In the genomic region with DNA sequence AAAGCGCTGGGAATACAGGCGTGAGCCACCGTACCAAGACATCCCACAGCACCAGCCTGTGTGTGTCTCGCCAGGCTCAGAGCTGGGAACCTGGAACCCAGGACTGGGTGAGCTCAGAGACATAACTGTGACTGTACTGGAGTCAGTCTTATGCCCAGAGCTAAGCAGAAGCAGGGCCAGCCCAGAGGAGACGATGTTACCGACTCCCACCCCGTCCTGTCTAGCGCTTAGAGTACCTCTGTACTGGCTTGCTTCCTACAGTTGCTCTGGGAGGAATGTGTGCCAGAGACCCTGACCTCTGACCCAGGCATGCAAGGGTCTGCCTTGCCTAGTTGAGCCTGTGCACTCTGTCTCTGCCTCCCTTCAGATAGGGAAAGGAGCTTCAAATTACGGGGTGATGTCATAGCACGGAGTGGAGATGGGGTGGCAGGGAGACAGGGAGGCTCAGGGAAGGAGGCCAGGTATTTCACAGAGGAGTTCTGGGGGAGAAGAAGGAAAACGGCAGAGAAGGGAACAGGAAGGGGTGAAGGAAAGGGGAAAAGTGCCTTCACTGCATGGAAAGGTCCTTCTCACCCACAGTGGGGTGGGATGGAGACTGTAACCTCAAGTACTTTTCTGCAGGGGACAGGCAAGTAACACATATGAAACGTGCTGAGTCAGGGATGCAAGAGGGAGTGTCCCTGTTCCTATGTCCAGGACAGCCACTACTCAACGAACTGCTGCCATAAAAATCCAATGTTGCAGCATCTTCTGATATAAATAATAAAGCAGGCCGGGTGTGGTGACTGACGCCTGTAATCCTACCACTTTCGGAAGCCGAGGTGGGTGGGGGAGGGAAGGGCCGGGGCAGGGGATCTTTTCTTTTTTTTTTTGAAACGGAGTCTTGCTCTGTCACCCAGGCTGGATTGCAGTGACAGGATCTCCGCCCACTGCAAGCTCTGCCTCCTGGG, we compare ENCODE assay signal across 1 cellular context.
TF ChIP-seq lines count a peak whose summit lies in the region.

No MANE protein-coding gene starts in this region.

TF ChIP-seq in HepG2, 621 proteins besides CTCF, POLR2A, EP300 and RAD21 (continued from another document and continues in another):
- TF ChIP-seq, protein P1, sequence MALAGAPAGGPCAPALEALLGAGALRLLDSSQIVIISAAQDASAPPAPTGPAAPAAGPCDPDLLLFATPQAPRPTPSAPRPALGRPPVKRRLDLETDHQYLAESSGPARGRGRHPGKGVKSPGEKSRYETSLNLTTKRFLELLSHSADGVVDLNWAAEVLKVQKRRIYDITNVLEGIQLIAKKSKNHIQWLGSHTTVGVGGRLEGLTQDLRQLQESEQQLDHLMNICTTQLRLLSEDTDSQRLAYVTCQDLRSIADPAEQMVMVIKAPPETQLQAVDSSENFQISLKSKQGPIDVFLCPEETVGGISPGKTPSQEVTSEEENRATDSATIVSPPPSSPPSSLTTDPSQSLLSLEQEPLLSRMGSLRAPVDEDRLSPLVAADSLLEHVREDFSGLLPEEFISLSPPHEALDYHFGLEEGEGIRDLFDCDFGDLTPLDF (CRISPR knock-in tag; IDR thresholded peaks at IDR 0.05), result no peak
- no peak for TF ChIP-seq ZNF841 (CRISPR knock-in tag; IDR thresholded peaks at IDR 0.05; ENCODE audit: borderline replicate concordance)
- no peak for TF ChIP-seq ZNF333 (CRISPR knock-in tag; IDR thresholded peaks at IDR 0.05; ENCODE audit: borderline replicate concordance)
- TF ChIP-seq SRSF1 (optimal IDR thresholded peaks at IDR 0.05; ENCODE audit: low read depth, low read length), result no peak
- no peak for TF ChIP-seq U2AF2 (IDR thresholded peaks at IDR 0.05; ENCODE audit: low read depth, low read length)
- TF ChIP-seq, protein P2, sequence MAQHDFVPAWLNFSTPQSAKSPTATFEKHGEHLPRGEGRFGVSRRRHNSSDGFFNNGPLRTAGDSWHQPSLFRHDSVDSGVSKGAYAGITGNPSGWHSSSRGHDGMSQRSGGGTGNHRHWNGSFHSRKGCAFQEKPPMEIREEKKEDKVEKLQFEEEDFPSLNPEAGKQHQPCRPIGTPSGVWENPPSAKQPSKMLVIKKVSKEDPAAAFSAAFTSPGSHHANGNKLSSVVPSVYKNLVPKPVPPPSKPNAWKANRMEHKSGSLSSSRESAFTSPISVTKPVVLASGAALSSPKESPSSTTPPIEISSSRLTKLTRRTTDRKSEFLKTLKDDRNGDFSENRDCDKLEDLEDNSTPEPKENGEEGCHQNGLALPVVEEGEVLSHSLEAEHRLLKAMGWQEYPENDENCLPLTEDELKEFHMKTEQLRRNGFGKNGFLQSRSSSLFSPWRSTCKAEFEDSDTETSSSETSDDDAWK (CRISPR knock-in tag; IDR thresholded peaks at IDR 0.05), result no peak
- TF ChIP-seq ZNF674 (CRISPR knock-in tag; IDR thresholded peaks at IDR 0.05; ENCODE audit: low read depth), result 0 out of 2 replicates have a peak, but pooled peaks have one; percentile 62
- TF ChIP-seq ZNF501 (CRISPR knock-in tag; IDR thresholded peaks at IDR 0.05), result 0 out of 2 replicates have a peak, but pooled peaks have one; percentile 44
- TF ChIP-seq, protein P3, sequence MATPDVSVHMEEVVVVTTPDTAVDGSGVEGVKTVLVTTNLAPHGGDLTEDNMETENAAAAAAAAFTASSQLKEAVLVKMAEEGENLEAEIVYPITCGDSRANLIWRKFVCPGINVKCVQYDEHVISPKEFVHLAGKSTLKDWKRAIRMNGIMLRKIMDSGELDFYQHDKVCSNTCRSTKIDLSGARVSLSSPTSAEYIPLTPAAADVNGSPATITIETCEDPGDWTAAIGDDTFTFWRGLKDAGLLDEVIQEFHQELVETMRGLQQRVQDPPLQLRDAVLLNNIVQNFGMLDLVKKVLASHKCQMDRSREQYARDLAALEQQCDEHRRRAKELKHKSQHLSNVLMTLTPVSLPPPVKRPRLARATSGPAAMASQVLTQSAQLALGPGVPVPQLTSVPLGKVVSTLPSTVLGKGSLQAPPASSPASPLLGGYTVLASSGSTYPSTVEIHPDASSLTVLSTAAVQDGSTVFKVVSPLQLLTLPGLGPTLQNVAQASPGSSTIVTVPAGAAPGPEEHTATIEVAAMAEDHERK (CRISPR knock-in tag; IDR thresholded peaks at IDR 0.05; ENCODE audit: low read depth), result no peak
- TF ChIP-seq, protein P4, sequence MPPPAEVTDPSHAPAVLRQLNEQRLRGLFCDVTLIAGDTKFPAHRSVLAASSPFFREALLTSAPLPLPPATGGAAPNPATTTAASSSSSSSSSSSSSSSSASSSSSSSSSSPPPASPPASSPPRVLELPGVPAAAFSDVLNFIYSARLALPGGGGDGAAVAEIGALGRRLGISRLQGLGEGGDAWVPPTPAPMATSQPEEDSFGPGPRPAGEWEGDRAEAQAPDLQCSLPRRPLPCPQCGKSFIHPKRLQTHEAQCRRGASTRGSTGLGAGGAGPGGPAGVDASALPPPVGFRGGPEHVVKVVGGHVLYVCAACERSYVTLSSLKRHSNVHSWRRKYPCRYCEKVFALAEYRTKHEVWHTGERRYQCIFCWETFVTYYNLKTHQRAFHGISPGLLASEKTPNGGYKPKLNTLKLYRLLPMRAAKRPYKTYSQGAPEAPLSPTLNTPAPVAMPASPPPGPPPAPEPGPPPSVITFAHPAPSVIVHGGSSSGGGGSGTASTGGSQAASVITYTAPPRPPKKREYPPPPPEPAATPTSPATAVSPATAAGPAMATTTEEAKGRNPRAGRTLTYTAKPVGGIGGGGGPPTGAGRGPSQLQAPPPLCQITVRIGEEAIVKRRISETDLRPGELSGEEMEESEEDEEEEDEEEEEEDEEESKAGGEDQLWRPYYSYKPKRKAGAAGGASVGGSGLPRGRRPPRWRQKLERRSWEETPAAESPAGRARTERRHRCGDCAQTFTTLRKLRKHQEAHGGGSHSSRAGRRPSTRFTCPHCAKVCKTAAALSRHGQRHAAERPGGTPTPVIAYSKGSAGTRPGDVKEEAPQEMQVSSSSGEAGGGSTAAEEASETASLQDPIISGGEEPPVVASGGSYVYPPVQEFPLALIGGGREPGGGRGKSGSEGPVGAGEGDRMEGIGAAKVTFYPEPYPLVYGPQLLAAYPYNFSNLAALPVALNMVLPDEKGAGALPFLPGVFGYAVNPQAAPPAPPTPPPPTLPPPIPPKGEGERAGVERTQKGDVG (CRISPR knock-in tag; IDR thresholded peaks at IDR 0.05; ENCODE audit: borderline replicate concordance), result no peak
- 0 out of 2 replicates have a peak, but pooled peaks have one; percentile 36 for TF ChIP-seq KAT8 (CRISPR knock-in tag; IDR thresholded peaks at IDR 0.05)
- no peak for TF ChIP-seq PRDM4 (CRISPR knock-in tag; IDR thresholded peaks at IDR 0.05; ENCODE audit: borderline replicate concordance)
- TF ChIP-seq JDP2 (CRISPR knock-in tag; IDR thresholded peaks at IDR 0.05; ENCODE audit: borderline replicate concordance), result no peak
- TF ChIP-seq ZNF460 (CRISPR knock-in tag; IDR thresholded peaks at IDR 0.05; ENCODE audit: borderline replicate concordance), result peak; percentile 37; the same call in 1 of the 2 replicates
- TF ChIP-seq HOXD1 (CRISPR knock-in tag; IDR thresholded peaks at IDR 0.05), result peak; percentile 26; the same call in 1 of the 2 replicates
- no peak for TF ChIP-seq IRX3 (CRISPR knock-in tag; IDR thresholded peaks at IDR 0.05; ENCODE audit: borderline replicate concordance, low read depth)
- TF ChIP-seq ZNF670 (CRISPR knock-in tag; IDR thresholded peaks at IDR 0.05; ENCODE audit: borderline replicate concordance), result no peak; the same call in 1 of the 2 replicates
- no peak for TF ChIP-seq ZNF383 (CRISPR knock-in tag; IDR thresholded peaks at IDR 0.05; ENCODE audit: borderline replicate concordance)
- no peak for TF ChIP-seq ZNF737 (CRISPR knock-in tag; IDR thresholded peaks at IDR 0.05; ENCODE audit: borderline replicate concordance)
- no peak for TF ChIP-seq NCOA5 (CRISPR knock-in tag; IDR thresholded peaks at IDR 0.05)
- TF ChIP-seq GABPA (IDR thresholded peaks at IDR 0.05; ENCODE audit: low read depth, low read length), result no peak
- TF ChIP-seq GABPA (CRISPR knock-in tag; IDR thresholded peaks at IDR 0.05; ENCODE audit: low read depth), result no peak
- TF ChIP-seq ARNTL (CRISPR knock-in tag; IDR thresholded peaks at IDR 0.05), result no peak
- TF ChIP-seq CBX5 (CRISPR knock-in tag; IDR thresholded peaks at IDR 0.05; ENCODE audit: borderline replicate concordance), result no peak; the same call in 1 of the 2 replicates
- no peak for TF ChIP-seq ZNF414 (CRISPR knock-in tag; IDR thresholded peaks at IDR 0.05)
- TF ChIP-seq MLXIP (CRISPR knock-in tag; IDR thresholded peaks at IDR 0.05; ENCODE audit: borderline replicate concordance), result no peak
- TF ChIP-seq ZNF510 (CRISPR knock-in tag; IDR thresholded peaks at IDR 0.05; ENCODE audit: low read depth), result no peak
- no peak for TF ChIP-seq ZFP41 (CRISPR knock-in tag; IDR thresholded peaks at IDR 0.05; ENCODE audit: borderline replicate concordance)
- TF ChIP-seq, protein P5, sequence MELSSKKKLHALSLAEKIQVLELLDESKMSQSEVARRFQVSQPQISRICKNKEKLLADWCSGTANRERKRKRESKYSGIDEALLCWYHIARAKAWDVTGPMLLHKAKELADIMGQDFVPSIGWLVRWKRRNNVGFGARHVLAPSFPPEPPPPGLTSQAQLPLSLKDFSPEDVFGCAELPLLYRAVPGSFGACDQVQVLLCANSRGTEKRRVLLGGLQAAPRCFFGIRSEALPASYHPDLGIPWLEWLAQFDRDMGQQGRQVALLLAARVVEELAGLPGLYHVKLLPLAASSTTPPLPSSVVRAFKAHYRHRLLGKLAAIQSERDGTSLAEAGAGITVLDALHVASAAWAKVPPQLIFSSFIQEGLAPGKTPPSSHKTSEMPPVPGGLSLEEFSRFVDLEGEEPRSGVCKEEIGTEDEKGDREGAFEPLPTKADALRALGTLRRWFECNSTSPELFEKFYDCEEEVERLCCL (CRISPR knock-in tag; IDR thresholded peaks at IDR 0.05; ENCODE audit: borderline replicate concordance), result peak; percentile 71; the same call in 1 of the 2 replicates
- TF ChIP-seq PREB (CRISPR knock-in tag; IDR thresholded peaks at IDR 0.05), result no peak
- no peak for TF ChIP-seq SALL2 (CRISPR knock-in tag; IDR thresholded peaks at IDR 0.05)
- TF ChIP-seq ZNF800 (CRISPR knock-in tag; IDR thresholded peaks at IDR 0.05), result no peak
- TF ChIP-seq IRF2 (CRISPR knock-in tag; IDR thresholded peaks at IDR 0.05), result no peak
- 0 out of 2 replicates have a peak, but pooled peaks have one; percentile 38 for TF ChIP-seq JUNB (CRISPR knock-in tag; IDR thresholded peaks at IDR 0.05; ENCODE audit: borderline replicate concordance)
- TF ChIP-seq KAT7 (CRISPR knock-in tag; IDR thresholded peaks at IDR 0.05; ENCODE audit: borderline replicate concordance), result no peak
